In genomic region chr6:118796548-118796947, GRCh38 we compare ENCODE assay signal across 1 cellular context.
TF ChIP-seq lines count a peak whose summit lies in the region.
"Not testable (repeated sequence)": the region's sequence is repeated elsewhere in the genome, so short reads cannot be mapped to it uniquely, and the experiment has no call there.

No MANE protein-coding gene starts in this region.

TF ChIP-seq in HepG2, 621 proteins besides CTCF, POLR2A, EP300 and RAD21 (continued from another document and continues in another):
- TF ChIP-seq FOXP4 (CRISPR knock-in tag; IDR thresholded peaks at IDR 0.05) (peak; percentile 75), HIVEP1 (CRISPR knock-in tag; IDR thresholded peaks at IDR 0.05) (0 out of 2 replicates have a peak, but pooled peaks have one; percentile 51), ARID5B (CRISPR knock-in tag; IDR thresholded peaks at IDR 0.05) (peak; percentile 91), MYC (CRISPR knock-in tag; IDR thresholded peaks at IDR 0.05; ENCODE audit: borderline replicate concordance) (peak; percentile 20; the same call in 1 of the 2 replicates), RARA (CRISPR knock-in tag; IDR thresholded peaks at IDR 0.05) (0 out of 2 replicates have a peak, but pooled peaks have one; percentile 13), HDAC1 (CRISPR knock-in tag; IDR thresholded peaks at IDR 0.05) (peak; percentile 55), ZNF264 (CRISPR knock-in tag; IDR thresholded peaks at IDR 0.05) (0 out of 2 replicates have a peak, but pooled peaks have one; percentile 54), GABPB1 (CRISPR knock-in tag; IDR thresholded peaks at IDR 0.05) (peak; percentile 51), KLF6 (CRISPR knock-in tag; IDR thresholded peaks at IDR 0.05) (0 out of 2 replicates have a peak, but pooled peaks have one; percentile 37), FOXO1 (CRISPR knock-in tag; IDR thresholded peaks at IDR 0.05) (peak; percentile 59), ZGPAT (CRISPR knock-in tag; IDR thresholded peaks at IDR 0.05) (peak; percentile 77), ZBTB37 (CRISPR knock-in tag; IDR thresholded peaks at IDR 0.05) (0 out of 2 replicates have a peak, but pooled peaks have one; percentile 44), SAP130 (CRISPR knock-in tag; IDR thresholded peaks at IDR 0.05; ENCODE audit: low read depth) (peak; percentile 28; the same call in 1 of the 2 replicates), KDM2A (CRISPR knock-in tag; IDR thresholded peaks at IDR 0.05; ENCODE audit: borderline replicate concordance, low read depth) (peak; percentile 66; the same call in 1 of the 2 replicates), ZNF687 (CRISPR knock-in tag; IDR thresholded peaks at IDR 0.05) (peak; percentile 61), ZMYM3 (CRISPR knock-in tag; IDR thresholded peaks at IDR 0.05) (peak; percentile 31; the same call in 1 of the 2 replicates), SOX13 (CRISPR knock-in tag; conservative IDR thresholded peaks at IDR 0.05 in 1 of 2, IDR thresholded peaks at IDR 0.05 in 1 of 2) (peak in 1 of 2 experiments; percentile 72; a peak in 2 of 4 replicates), IRF2 (CRISPR knock-in tag; IDR thresholded peaks at IDR 0.05) (peak; percentile 55; the same call in 1 of the 2 replicates), THAP11 (CRISPR knock-in tag; IDR thresholded peaks at IDR 0.05) (peak; percentile 47; the same call in 1 of the 2 replicates), ZFP91 (CRISPR knock-in tag; IDR thresholded peaks at IDR 0.05; ENCODE audit: borderline replicate concordance) (0 out of 2 replicates have a peak, but pooled peaks have one; percentile 36), NONO (CRISPR knock-in tag; conservative IDR thresholded peaks at IDR 0.05) (peak; percentile 40; the same call in 1 of the 2 replicates), HNF1B (CRISPR knock-in tag; IDR thresholded peaks at IDR 0.05) (peak; percentile 37; the same call in 1 of the 2 replicates), ZBTB34 (CRISPR knock-in tag; IDR thresholded peaks at IDR 0.05) (peak; percentile 35; the same call in 1 of the 2 replicates), ZNF891 (CRISPR knock-in tag; IDR thresholded peaks at IDR 0.05) (peak; percentile 62; the same call in 1 of the 2 replicates), FOXC1 (CRISPR knock-in tag; IDR thresholded peaks at IDR 0.05; ENCODE audit: borderline replicate concordance) (0 out of 2 replicates have a peak, but pooled peaks have one; percentile 35), ZNF317 (CRISPR knock-in tag; IDR thresholded peaks at IDR 0.05) (0 out of 2 replicates have a peak, but pooled peaks have one; percentile 25), ELF1 (CRISPR knock-in tag; IDR thresholded peaks at IDR 0.05) (peak; percentile 36; the same call in 1 of the 2 replicates), MEIS1 (CRISPR knock-in tag; IDR thresholded peaks at IDR 0.05; ENCODE audit: borderline replicate concordance) (0 out of 2 replicates have a peak, but pooled peaks have one; percentile 36), HMG20A (CRISPR knock-in tag; IDR thresholded peaks at IDR 0.05; ENCODE audit: borderline replicate concordance) (peak; percentile 42; the same call in 1 of the 2 replicates), PHF8 (CRISPR knock-in tag; IDR thresholded peaks at IDR 0.05) (0 out of 2 replicates have a peak, but pooled peaks have one; percentile 41), ZNF574 (CRISPR knock-in tag; IDR thresholded peaks at IDR 0.05) (peak; percentile 66)
- not testable (repeated sequence) for TF ChIP-seq SOX13, NONO (IDR thresholded peaks at IDR 0.05)
